ENCODE assay signal across 1 cellular context in the genomic region with DNA sequence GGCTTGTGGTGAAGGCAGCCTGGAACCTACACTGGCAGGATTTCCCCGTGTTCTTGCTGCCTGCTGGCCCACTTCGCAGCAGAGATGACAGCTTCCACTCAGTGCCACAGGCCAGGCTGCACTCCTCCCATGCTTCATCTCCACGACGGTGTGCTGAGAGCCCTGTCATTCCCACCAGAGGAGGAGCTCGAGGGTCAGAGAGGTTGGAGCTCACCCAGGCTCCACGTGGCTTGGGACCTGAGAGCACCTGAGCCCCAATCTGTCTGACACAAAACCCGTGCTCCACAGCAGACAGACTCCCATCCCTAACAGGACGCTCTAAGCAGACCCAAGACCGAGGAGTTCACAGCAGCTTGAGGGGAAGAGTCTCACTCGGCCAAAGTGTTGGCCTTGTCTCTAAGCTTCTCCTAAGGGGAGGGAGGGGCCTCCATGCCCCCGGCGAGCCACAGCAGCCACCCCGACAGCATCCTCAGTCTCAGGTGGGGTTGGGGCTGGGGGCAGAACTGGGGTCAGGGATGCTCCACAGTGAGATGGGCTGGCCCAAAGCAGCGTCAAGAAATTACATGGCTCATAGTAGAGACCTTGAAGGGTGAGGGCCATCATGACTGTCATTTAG.
TF ChIP-seq lines count a peak whose summit lies in the region.

No MANE protein-coding gene starts in this region.

TF ChIP-seq in WTC11, 78 proteins besides CTCF, POLR2A, EP300 and RAD21 (continued from another document):
- TF ChIP-seq ATF6 (CRISPR knock-in tag; IDR thresholded peaks at IDR 0.05) (no peak), ESRRA (CRISPR knock-in tag; IDR thresholded peaks at IDR 0.05; ENCODE audit: borderline replicate concordance) (no peak), FOXP1 (CRISPR knock-in tag; IDR thresholded peaks at IDR 0.05; ENCODE audit: borderline replicate concordance) (no peak), ZBTB43 (CRISPR knock-in tag; IDR thresholded peaks at IDR 0.05) (no peak), ERG (CRISPR knock-in tag; IDR thresholded peaks at IDR 0.05) (no peak), FOXJ3 (CRISPR knock-in tag; IDR thresholded peaks at IDR 0.05; ENCODE audit: borderline replicate concordance) (no peak), RELA (CRISPR knock-in tag; IDR thresholded peaks at IDR 0.05; ENCODE audit: borderline replicate concordance) (no peak), ZNF317 (CRISPR knock-in tag; IDR thresholded peaks at IDR 0.05; ENCODE audit: borderline replicate concordance, low read depth) (no peak), EMX1 (CRISPR knock-in tag; IDR thresholded peaks at IDR 0.05) (no peak), TCF7 (CRISPR knock-in tag; IDR thresholded peaks at IDR 0.05; ENCODE audit: low read depth) (no peak), JUN (CRISPR knock-in tag; IDR thresholded peaks at IDR 0.05) (no peak), ZNF425 (CRISPR knock-in tag; conservative IDR thresholded peaks at IDR 0.05) (no peak)
- TF ChIP-seq, protein P1, sequence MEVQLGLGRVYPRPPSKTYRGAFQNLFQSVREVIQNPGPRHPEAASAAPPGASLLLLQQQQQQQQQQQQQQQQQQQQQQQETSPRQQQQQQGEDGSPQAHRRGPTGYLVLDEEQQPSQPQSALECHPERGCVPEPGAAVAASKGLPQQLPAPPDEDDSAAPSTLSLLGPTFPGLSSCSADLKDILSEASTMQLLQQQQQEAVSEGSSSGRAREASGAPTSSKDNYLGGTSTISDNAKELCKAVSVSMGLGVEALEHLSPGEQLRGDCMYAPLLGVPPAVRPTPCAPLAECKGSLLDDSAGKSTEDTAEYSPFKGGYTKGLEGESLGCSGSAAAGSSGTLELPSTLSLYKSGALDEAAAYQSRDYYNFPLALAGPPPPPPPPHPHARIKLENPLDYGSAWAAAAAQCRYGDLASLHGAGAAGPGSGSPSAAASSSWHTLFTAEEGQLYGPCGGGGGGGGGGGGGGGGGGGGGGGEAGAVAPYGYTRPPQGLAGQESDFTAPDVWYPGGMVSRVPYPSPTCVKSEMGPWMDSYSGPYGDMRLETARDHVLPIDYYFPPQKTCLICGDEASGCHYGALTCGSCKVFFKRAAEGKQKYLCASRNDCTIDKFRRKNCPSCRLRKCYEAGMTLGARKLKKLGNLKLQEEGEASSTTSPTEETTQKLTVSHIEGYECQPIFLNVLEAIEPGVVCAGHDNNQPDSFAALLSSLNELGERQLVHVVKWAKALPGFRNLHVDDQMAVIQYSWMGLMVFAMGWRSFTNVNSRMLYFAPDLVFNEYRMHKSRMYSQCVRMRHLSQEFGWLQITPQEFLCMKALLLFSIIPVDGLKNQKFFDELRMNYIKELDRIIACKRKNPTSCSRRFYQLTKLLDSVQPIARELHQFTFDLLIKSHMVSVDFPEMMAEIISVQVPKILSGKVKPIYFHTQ (CRISPR knock-in tag; IDR thresholded peaks at IDR 0.05), result no peak
- TF ChIP-seq, protein P2, sequence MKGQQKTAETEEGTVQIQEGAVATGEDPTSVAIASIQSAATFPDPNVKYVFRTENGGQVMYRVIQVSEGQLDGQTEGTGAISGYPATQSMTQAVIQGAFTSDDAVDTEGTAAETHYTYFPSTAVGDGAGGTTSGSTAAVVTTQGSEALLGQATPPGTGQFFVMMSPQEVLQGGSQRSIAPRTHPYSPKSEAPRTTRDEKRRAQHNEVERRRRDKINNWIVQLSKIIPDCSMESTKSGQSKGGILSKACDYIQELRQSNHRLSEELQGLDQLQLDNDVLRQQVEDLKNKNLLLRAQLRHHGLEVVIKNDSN (CRISPR knock-in tag; IDR thresholded peaks at IDR 0.05), result no peak
TF ChIP-seq in WTC11: peak in this region for 0.
